ENCODE assay signal across 9 cellular contexts in genomic region chr10:35341521-35341920, GRCh38. TPM values are rescaled to one million over a fixed set of nuclear protein-coding genes. Genes with fewer than 3 reads are reported as not detected.
DNase-seq lines count a peak whose midpoint lies in the region; ATAC-seq and TF ChIP-seq lines count a peak whose summit lies in the region.
"Had no signal": no experiment of that assay in that cellular context is flagged by ENCODE, and none has a peak within 500 bp of the region (broad histone marks: within the 10 kb centered on the region; RNA-seq: fewer than 3 reads in every experiment).

No MANE protein-coding gene starts in this region.

- POLR2A ChIA-PET in MCF 10A (lab: Yijun Ruan, JAX) = no interaction called here

- H3K4me1 Mint-ChIP-seq in MCF 10A (ENCODE audit: insufficient read depth, unreplicated experiment) = peaks cover 33% of the 10 kb centered on the region
- peaks cover 84% of the 10 kb centered on the region for H3K4me1 Mint-ChIP-seq in stimulated activated naive CD8-positive, alpha-beta T cell treated with anti-CD3 and anti-CD28 coated beads, Interleukin-15, Interleukin-2, amounts not matched to agents 100 ng/mL and 50 ng/mL, for 24 hours (ENCODE audit: low read depth)

- no TSS peak for BruUV-seq in MCF 10A (replicated peaks; lab: Mats Ljungman, UMichigan)

- H3K79me2 ChIP-seq in osteoblast (ENCODE audit: insufficient read depth, low read length) = peaks cover 94% of the 10 kb centered on the region

- no peaks in the 10 kb centered on the region for H3K9me3 Mint-ChIP-seq in MCF 10A (ENCODE audit: unreplicated experiment)
- H3K9me3 Mint-ChIP-seq in stimulated activated naive CD8-positive, alpha-beta T cell treated with anti-CD3 and anti-CD28 coated beads, Interleukin-15, Interleukin-2, amounts not matched to agents 100 ng/mL and 50 ng/mL, for 24 hours = no peaks in the 10 kb centered on the region
- H3K9me3 Mint-ChIP-seq: brain had no signal

- no peak for TF ChIP-seq CTCF in MCF 10A (IDR thresholded peaks at IDR 0.05; ENCODE audit: unreplicated experiment)
- no peak for TF ChIP-seq CTCF in breast epithelium (IDR thresholded peaks at IDR 0.05)
- TF ChIP-seq CTCF in osteoblast (IDR thresholded peaks at IDR 0.05; ENCODE audit: extremely low read depth, low read depth, low read length) = no peak

- H3K9me3 ChIP-seq in breast epithelium (no peaks in the 10 kb centered on the region), osteoblast (ENCODE audit: low read depth, low read length) (no peaks in the 10 kb centered on the region)

- CTCF ChIA-PET in MCF 10A (lab: Yijun Ruan, JAX) = no interaction called here

- H3K27me3 ChIP-seq in breast epithelium = no peaks in the 10 kb centered on the region
- no peaks in the 10 kb centered on the region for H3K27me3 ChIP-seq in osteoblast (ENCODE audit: insufficient read depth, low read length)

- H3K27ac ChIP-seq in breast epithelium = no peak overlapping the region
- H3K27ac ChIP-seq in osteoblast (ENCODE audit: low read depth, low read length) = no peak overlapping the region

- no peak overlapping the region for H3K4me3 ChIP-seq in breast epithelium
- H3K4me3 ChIP-seq in osteoblast (ENCODE audit: insufficient read depth, low read length) = no peak overlapping the region

- no peak for TF ChIP-seq POLR2A in breast epithelium (IDR thresholded peaks at IDR 0.05)

- H3K4me2 ChIP-seq in osteoblast (ENCODE audit: insufficient read depth, low read length) = no peak overlapping the region

- peaks cover 51% of the 10 kb centered on the region for H4K20me1 ChIP-seq in osteoblast (ENCODE audit: insufficient read depth, low read length)

- peak overlapping the region; percentile 63 for H3K27ac Mint-ChIP-seq in MCF 10A (ENCODE audit: low read depth, unreplicated experiment)
- H3K27ac Mint-ChIP-seq in stimulated activated naive CD8-positive, alpha-beta T cell treated with anti-CD3 and anti-CD28 coated beads, Interleukin-15, Interleukin-2, amounts not matched to agents 100 ng/mL and 50 ng/mL, for 24 hours = peak overlapping the region; percentile 98

- H3K4me1 ChIP-seq in breast epithelium (peaks cover 0 to 5% of the 10 kb centered on the region in 2 donors), osteoblast (ENCODE audit: insufficient read depth, low read length) (peaks cover 29% of the 10 kb centered on the region)

- no peaks in the 10 kb centered on the region for H3K27me3 Mint-ChIP-seq in MCF 10A (ENCODE audit: insufficient read depth, unreplicated experiment)
- no peaks in the 10 kb centered on the region for H3K27me3 Mint-ChIP-seq in stimulated activated naive CD8-positive, alpha-beta T cell treated with anti-CD3 and anti-CD28 coated beads, Interleukin-15, Interleukin-2, amounts not matched to agents 100 ng/mL and 50 ng/mL, for 24 hours
- H3K27me3 Mint-ChIP-seq: brain had no signal

- H3K4me3 Mint-ChIP-seq in MCF 10A (ENCODE audit: unreplicated experiment) = no peak overlapping the region
- peak overlapping the region; percentile 61 for H3K4me3 Mint-ChIP-seq in stimulated activated naive CD8-positive, alpha-beta T cell treated with anti-CD3 and anti-CD28 coated beads, Interleukin-15, Interleukin-2, amounts not matched to agents 100 ng/mL and 50 ng/mL, for 24 hours

- no peak overlapping the region for H2AFZ ChIP-seq in osteoblast (ENCODE audit: low read length)

- DNase-seq in MCF 10A (ENCODE audit: unreplicated experiment) = no peak
- DNase-seq in breast epithelium (ENCODE audit: low spot score in 2 of 2) = no peak
- peak; percentile 26 for DNase-seq in NAMALWA (ENCODE audit: low spot score)
- DNase-seq in left ventricle myocardium superior = no peak
- DNase-seq in osteoblast (ENCODE audit: insufficient read length, low spot score, missing footprints) = no peak
- DNase-seq in cerebellar nuclear complex (lab: John Stamatoyannopoulos, UW) = no peak

- ATAC-seq in HG02759 (IDR thresholded peaks at IDR 0.05; ENCODE audit: unreplicated experiment) (peak; percentile 72), left ventricle myocardium superior (no peak)

- intact Hi-C loops in MCF 10A (cut with micrococcal nuclease) = no loop called here
- intact Hi-C loops in breast epithelium (cut with DNase I; ENCODE audit: low total_unique reads) = no loop called here
- intact Hi-C loops in left ventricle myocardium superior (cut with micrococcal nuclease) = no loop called here

- no peaks in the 10 kb centered on the region for H3K36me3 ChIP-seq in breast epithelium
- no peaks in the 10 kb centered on the region for H3K36me3 ChIP-seq in osteoblast (ENCODE audit: insufficient read depth, low read length)

- H3K36me3 Mint-ChIP-seq in MCF 10A (ENCODE audit: insufficient read depth, unreplicated experiment) = peaks cover 5% of the 10 kb centered on the region
- H3K36me3 Mint-ChIP-seq in stimulated activated naive CD8-positive, alpha-beta T cell treated with anti-CD3 and anti-CD28 coated beads, Interleukin-15, Interleukin-2, amounts not matched to agents 100 ng/mL and 50 ng/mL, for 24 hours (ENCODE audit: low read depth) = no peaks in the 10 kb centered on the region

RNA-seq across cellular contexts. Expression of gene CCNY, which starts 5.2 kb away (rescaled TPM):
- total RNA-seq in MCF 10A (2022) (68.9 and 79.7 TPM in 2 replicates), breast epithelium (10 to 100 TPM; 28.7 to 41.0 (median 36.1) TPM), left ventricle myocardium superior (94.4 TPM), osteoblast (53.2 and 63.9 TPM in 2 replicates)
